ENCODE assay signal across 12 cellular contexts in the genomic region with DNA sequence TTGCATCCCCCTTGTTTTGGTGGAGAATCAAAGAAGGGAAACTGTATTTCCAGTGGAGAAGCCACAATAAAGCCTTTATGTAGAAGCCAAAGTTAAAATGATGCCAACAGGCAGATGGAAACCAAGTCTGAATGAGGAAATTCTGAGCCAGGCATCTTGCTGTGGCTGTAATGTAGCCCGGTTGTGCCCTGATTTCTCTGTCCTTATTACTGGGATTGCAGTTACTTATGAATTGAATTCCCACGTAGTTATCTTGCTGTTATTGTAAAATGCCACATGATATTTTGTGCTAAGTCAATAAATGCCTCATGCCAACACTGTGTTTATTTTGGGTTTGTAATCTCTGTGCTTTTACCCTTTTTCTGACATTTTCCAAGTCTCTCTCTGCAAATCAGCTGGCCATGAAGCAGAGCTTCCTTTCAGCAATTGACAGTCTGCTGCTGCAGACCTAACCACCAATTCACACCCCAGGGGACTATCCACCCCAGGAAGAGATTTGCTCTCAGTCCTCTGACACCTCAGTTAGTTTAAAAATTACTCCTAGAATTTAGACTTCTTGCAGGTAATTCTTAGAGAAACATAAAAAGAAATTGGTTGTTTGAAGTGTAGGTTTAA.
DNase-seq lines count a peak whose midpoint lies in the region; ATAC-seq, FAIRE-seq and TF ChIP-seq lines count a peak whose summit lies in the region.
"Had no signal": no experiment of that assay in that cellular context is flagged by ENCODE, and none has a peak within 500 bp of the region (broad histone marks: within the 10 kb centered on the region; RNA-seq: fewer than 3 reads in every experiment).

No MANE protein-coding gene starts in this region.

- intact Hi-C loops in activated CD4-positive, alpha-beta T cell treated with anti-CD3 and anti-CD28 coated beads for 36 hours (cut with DNase I, micrococcal nuclease), result no loop called here

- H3K23me2 ChIP-seq in H1 (ENCODE audit: low read depth, low read length), result no peaks in the 10 kb centered on the region

- H3K9ac ChIP-seq in H1 (replicated peaks in 1 of 4; ENCODE audit: extremely low read depth in 1 of 4, low read depth in 3 of 4, low read length in 3 of 4), result no peak overlapping the region

- CTCF ChIA-PET in H1 (lab: Charles Lee; ENCODE audit: partially characterized antibody), result interaction anchor here (1.8 kb wide), 1 partner anchor 265 kb away, joined by 4 read pairs; no protein-coding TSS in a partner anchor
- CTCF ChIA-PET in activated CD4-positive, alpha-beta T cell treated with anti-CD3 and anti-CD28 coated beads for 36 hours (lab: Charles Lee), result no interaction called here

- H2BK120ac ChIP-seq in H1 (replicated peaks; ENCODE audit: low read depth, low read length), result no peak overlapping the region

- H3K56ac ChIP-seq in H1 (replicated peaks; ENCODE audit: insufficient read length, low read depth, low read length), result no peak overlapping the region

- no peak overlapping the region for H2BK5ac ChIP-seq in H1 (ENCODE audit: low read depth, low read length)

- no peak overlapping the region for H2BK12ac ChIP-seq in H1 (ENCODE audit: low read depth, low read length)

- H3K4me1 Mint-ChIP-seq in activated CD4-positive, alpha-beta T cell treated with anti-CD3 and anti-CD28 coated beads for 36 hours, result no peaks in the 10 kb centered on the region

- H3K36me3 Mint-ChIP-seq in activated CD4-positive, alpha-beta T cell treated with anti-CD3 and anti-CD28 coated beads for 36 hours (ENCODE audit: low read depth), result no peaks in the 10 kb centered on the region

- no peak overlapping the region for H2BK15ac ChIP-seq in H1 (ENCODE audit: low read length)

- H3K4me3 ChIP-seq in H1 (ENCODE audit: extremely low read depth in 1 of 4, insufficient read depth in 2 of 4, low read depth in 3 of 4, low read length in 4 of 4), result no peak overlapping the region
- H3K4me3 ChIP-seq: coronary artery had no signal

- no peak overlapping the region for H2AK5ac ChIP-seq in H1 (ENCODE audit: low read depth, low read length)

- H3K4me3 Mint-ChIP-seq in activated CD4-positive, alpha-beta T cell treated with anti-CD3 and anti-CD28 coated beads for 36 hours, result no peak overlapping the region
- H3K4me3 Mint-ChIP-seq: activated CD8-positive, alpha-beta T cell treated with anti-CD3 and anti-CD28 coated beads for 36 hours had no signal

- H3K36me3 ChIP-seq in H1 (ENCODE audit: control insufficient read depth in 2 of 4, insufficient read depth in 4 of 4, low read length in 3 of 4), result no peaks in the 10 kb centered on the region

- H3K9me3 Mint-ChIP-seq in activated CD4-positive, alpha-beta T cell treated with anti-CD3 and anti-CD28 coated beads for 36 hours (ENCODE audit: low read depth), result no peaks in the 10 kb centered on the region
- H3K9me3 Mint-ChIP-seq: activated CD8-positive, alpha-beta T cell treated with anti-CD3 and anti-CD28 coated beads for 36 hours had no signal

- no peaks in the 10 kb centered on the region for H3K79me1 ChIP-seq in H1 (ENCODE audit: low read depth, low read length)

- no peak overlapping the region for H4K91ac ChIP-seq in H1 (replicated peaks; ENCODE audit: insufficient read length, low read length)

- peaks cover 2 to 11% (median 5%) of the 10 kb centered on the region in 4 experiments; a peak in 4 of 7 replicates for H3K4me1 ChIP-seq in H1 (replicated peaks in 1 of 4; ENCODE audit: control insufficient read depth in 3 of 4, insufficient read depth in 4 of 4, low read length in 3 of 4)
- H3K4me1 ChIP-seq in foreskin keratinocyte, result no peaks in the 10 kb centered on the region

- no peak for TF ChIP-seq EP300 in H1 (IDR thresholded peaks at IDR 0.05; ENCODE audit: borderline replicate concordance in 1 of 2, low read depth in 2 of 2, low read length in 2 of 2)

- H4K20me1 ChIP-seq in H1 (replicated peaks in 1 of 2; ENCODE audit: control insufficient read depth in 1 of 2, insufficient read depth in 2 of 2, low read length in 2 of 2), result no peaks in the 10 kb centered on the region

- no peak for TF ChIP-seq RAD21 in H1 (IDR thresholded peaks at IDR 0.05 in 1 of 2, conservative IDR thresholded peaks at IDR 0.05 in 1 of 2; ENCODE audit: low read depth in 2 of 2, low read length in 2 of 2)

- TF ChIP-seq POLR2A in H1 (IDR thresholded peaks at IDR 0.05; ENCODE audit: control extremely low read depth in 1 of 2, low read depth in 2 of 2, low read length in 2 of 2), result no peak

- no peak overlapping the region for H4K5ac ChIP-seq in H1 (ENCODE audit: insufficient read length, low read depth, low read length)

- H3K4ac ChIP-seq in H1 (replicated peaks; ENCODE audit: insufficient read length, low read depth, low read length), result no peak overlapping the region

- H3K27ac ChIP-seq in H1 (ENCODE audit: low read depth, low read length), result no peak overlapping the region
- H3K27ac ChIP-seq in foreskin keratinocyte, result no peak overlapping the region
- H3K27ac ChIP-seq: coronary artery had no signal

- WGBS in H1 (ENCODE audit: extremely low coverage in 1 of 2, insufficient coverage in 1 of 2, insufficient read length in 1 of 2, insufficient replicate concordance in 2 of 2, low coverage in 1 of 2, low lambda C conversion rate in 2 of 2, missing lambda C conversion rate in 1 of 2), 2 experiments, result 46% methylated on average over 2 of the region's 2 CpGs; no CpG with 5 or more reads in 1 of the 2 experiments

- POLR2A ChIA-PET in H1 (lab: Charles Lee; ENCODE audit: partially characterized antibody), result interaction anchor here (0.5 kb wide), 1 partner anchor 50 kb away, joined by 3 read pairs; no protein-coding TSS in a partner anchor
- POLR2A ChIA-PET in activated CD4-positive, alpha-beta T cell treated with anti-CD3 and anti-CD28 coated beads for 36 hours (lab: Charles Lee), result no interaction called here

- H3K9me3 ChIP-seq in H1 (ENCODE audit: insufficient read depth in 2 of 2, low read depth in 1 of 2, low read length in 1 of 2), result no peaks in the 10 kb centered on the region

- TF ChIP-seq CTCF in H1 (IDR thresholded peaks at IDR 0.05; ENCODE audit: control extremely low read depth in 1 of 3, insufficient read depth in 1 of 3, low read depth in 1 of 3, low read length in 3 of 3) (no peak), foreskin keratinocyte (conservative IDR thresholded peaks at IDR 0.05) (no peak)

- peak overlapping the region in 1 of 2 experiments; percentile 1; a peak in 1 of 4 replicates for H3K4me2 ChIP-seq in H1 (ENCODE audit: insufficient read depth in 1 of 2, low read depth in 2 of 2, low read length in 2 of 2)

- no peak overlapping the region for H4K8ac ChIP-seq in H1 (ENCODE audit: extremely low read depth, insufficient read depth, low read length)

- no peaks in the 10 kb centered on the region for H3K27me3 Mint-ChIP-seq in activated CD4-positive, alpha-beta T cell treated with anti-CD3 and anti-CD28 coated beads for 36 hours
- H3K27me3 Mint-ChIP-seq: activated CD8-positive, alpha-beta T cell treated with anti-CD3 and anti-CD28 coated beads for 36 hours had no signal

- ATAC-seq in GM19438 (IDR thresholded peaks at IDR 0.05; ENCODE audit: low read depth, unreplicated experiment), result peak; percentile 57
- no peak for ATAC-seq in GM21717 (IDR thresholded peaks at IDR 0.05; ENCODE audit: unreplicated experiment)
- no peak for ATAC-seq in activated CD4-positive, alpha-beta T cell treated with anti-CD3 and anti-CD28 coated beads for 36 hours
- no peak for ATAC-seq in GM19023 (IDR thresholded peaks at IDR 0.05; ENCODE audit: unreplicated experiment)
- no peak for ATAC-seq in foreskin keratinocyte
- ATAC-seq: activated CD8-positive, alpha-beta T cell treated with anti-CD3 and anti-CD28 coated beads for 36 hours had no signal

- H3K18ac ChIP-seq in H1 (ENCODE audit: extremely low read depth, low read length), result no peak overlapping the region

- H2BK20ac ChIP-seq in H1 (ENCODE audit: low read length), result no peak overlapping the region

- H3K14ac ChIP-seq in H1 (ENCODE audit: insufficient read length), result no peak overlapping the region

- no peak overlapping the region for H3K23ac ChIP-seq in H1 (ENCODE audit: insufficient read length)

- peak; percentile 52 for FAIRE-seq in H1 (lab: Jason Lieb, UNC)

- DNase-seq in NCI-H146 treated with DMSO at 0.1 percent for 48 hours (lab: John Stamatoyannopoulos, UW; ENCODE audit: unreplicated experiment), result peak; percentile 45
- DNase-seq in H1 (ENCODE audit: low read depth in 1 of 2, low spot score in 2 of 2), result no peak
- DNase-seq in pons (ENCODE audit: low spot score), result peak; percentile 93
- no peak for DNase-seq in activated CD4-positive, alpha-beta T cell treated with anti-CD3 and anti-CD28 coated beads for 36 hours
- no peak for DNase-seq in foreskin keratinocyte
- DNase-seq: activated CD8-positive, alpha-beta T cell treated with anti-CD3 and anti-CD28 coated beads for 36 hours; DMS53; SIG-M5 had no signal

- H2AFZ ChIP-seq in H1 (ENCODE audit: low read length), result 0 out of 2 replicates have a peak overlapping the region, but pooled peaks have one; percentile 9

- no peaks in the 10 kb centered on the region for H3K27me3 ChIP-seq in H1 (replicated peaks in 1 of 4; ENCODE audit: control insufficient read depth in 3 of 4, extremely low read depth in 1 of 4, insufficient read depth in 3 of 4, low read length in 3 of 4)
- no peaks in the 10 kb centered on the region for H3K27me3 ChIP-seq in foreskin keratinocyte

- no peaks in the 10 kb centered on the region for H3K79me2 ChIP-seq in H1 (ENCODE audit: control insufficient read depth in 1 of 2, insufficient read depth in 2 of 2, low read length in 2 of 2)

- H3K27ac Mint-ChIP-seq in activated CD4-positive, alpha-beta T cell treated with anti-CD3 and anti-CD28 coated beads for 36 hours, result no peak overlapping the region
- H3K27ac Mint-ChIP-seq: activated CD8-positive, alpha-beta T cell treated with anti-CD3 and anti-CD28 coated beads for 36 hours had no signal

TF ChIP-seq in H1, 55 proteins besides CTCF, POLR2A, EP300 and RAD21:
- TF ChIP-seq ATF2 (IDR thresholded peaks at IDR 0.05; ENCODE audit: low read length) (no peak), SP4 (IDR thresholded peaks at IDR 0.05; ENCODE audit: low read length) (no peak)
TF ChIP-seq in H1: peak in this region for 0.

Comparison
In these comparisons a context has a peak if more than half of its experiments do, and no peak if none do; other contexts are left out.
1. DNase-seq: peak in NCI-H146 treated with DMSO at 0.1 percent for 48 hours (single experiment) and pons (single experiment); none in H1 (0 of 2), activated CD4-positive, alpha-beta T cell treated with anti-CD3 and anti-CD28 coated beads for 36 hours (single experiment) and foreskin keratinocyte (0 of 2).